ENCODE assay signal across 1 cellular context in the genomic region with DNA sequence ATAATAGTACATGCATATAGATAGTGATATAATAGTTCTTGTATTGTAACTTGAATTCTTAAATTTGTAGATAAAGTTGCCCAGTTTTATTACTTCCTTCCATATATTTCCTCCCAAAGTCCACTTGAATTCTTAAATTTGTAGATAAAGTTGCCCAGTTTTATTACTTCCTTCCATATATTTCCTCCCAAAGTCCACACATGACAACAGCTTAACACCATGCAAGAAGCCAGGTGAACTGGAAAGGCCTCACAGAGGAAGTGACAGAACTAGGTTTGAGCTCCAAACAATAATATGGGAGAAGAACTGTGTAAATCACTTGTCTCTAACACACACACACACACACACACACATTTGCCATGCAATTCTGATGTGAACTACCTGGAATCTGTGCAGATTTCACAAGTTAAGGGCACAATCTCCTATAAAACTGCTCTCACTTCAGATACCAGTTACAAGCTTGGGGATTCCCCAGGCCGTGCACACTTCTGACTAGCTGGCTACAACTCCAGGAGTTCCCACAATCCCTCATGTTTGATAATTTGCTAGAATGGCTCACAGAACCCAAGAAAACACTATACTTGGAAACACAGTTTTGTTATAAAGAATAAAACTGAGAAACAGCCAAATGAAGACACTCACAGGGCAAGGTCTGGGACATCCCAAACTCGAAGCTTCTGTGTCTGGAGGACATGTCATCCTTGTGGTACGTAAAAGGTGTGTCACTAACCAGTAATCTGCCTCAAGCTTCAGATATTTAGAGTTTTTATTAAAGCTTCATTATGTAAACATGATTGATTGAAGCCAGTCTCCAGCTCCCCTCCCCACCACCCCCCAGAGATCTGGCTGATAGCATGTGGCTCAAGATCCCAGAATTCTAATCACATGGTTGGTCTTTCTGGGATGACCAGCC.
A peak's percentile ranks its signal among the peaks of the same experiment; 100 is the strongest.
TF ChIP-seq lines count a peak whose summit lies in the region.

No MANE protein-coding gene starts in this region.

TF ChIP-seq in K562, 482 proteins besides CTCF, POLR2A, EP300 and RAD21:
- no peak for TF ChIP-seq THAP7 (CRISPR knock-in tag; IDR thresholded peaks at IDR 0.05)
- TF ChIP-seq, protein P1, sequence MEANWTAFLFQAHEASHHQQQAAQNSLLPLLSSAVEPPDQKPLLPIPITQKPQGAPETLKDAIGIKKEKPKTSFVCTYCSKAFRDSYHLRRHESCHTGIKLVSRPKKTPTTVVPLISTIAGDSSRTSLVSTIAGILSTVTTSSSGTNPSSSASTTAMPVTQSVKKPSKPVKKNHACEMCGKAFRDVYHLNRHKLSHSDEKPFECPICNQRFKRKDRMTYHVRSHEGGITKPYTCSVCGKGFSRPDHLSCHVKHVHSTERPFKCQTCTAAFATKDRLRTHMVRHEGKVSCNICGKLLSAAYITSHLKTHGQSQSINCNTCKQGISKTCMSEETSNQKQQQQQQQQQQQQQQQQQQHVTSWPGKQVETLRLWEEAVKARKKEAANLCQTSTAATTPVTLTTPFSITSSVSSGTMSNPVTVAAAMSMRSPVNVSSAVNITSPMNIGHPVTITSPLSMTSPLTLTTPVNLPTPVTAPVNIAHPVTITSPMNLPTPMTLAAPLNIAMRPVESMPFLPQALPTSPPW (CRISPR knock-in tag; IDR thresholded peaks at IDR 0.05) = 0 out of 2 replicates have a peak, but pooled peaks have one; percentile 25
